13 cellular contexts compared by ENCODE assay signal in genomic region chr16:84722068-84722467, GRCh38.
"Had no signal": no experiment of that assay in that cellular context is flagged by ENCODE, and none has a peak within 500 bp of the region (broad histone marks: within the 10 kb centered on the region; RNA-seq: fewer than 3 reads in every experiment).

No MANE protein-coding gene starts in this region.

- H3K9me3 ChIP-seq: gastrocnemius medialis, heart left ventricle, sigmoid colon, tibial artery had no signal

- H3K27ac Mint-ChIP-seq: activated CD8-positive, alpha-beta T cell treated with anti-CD3 and anti-CD28 coated beads for 36 hours; activated naive CD8-positive, alpha-beta T cell treated with anti-CD3 and anti-CD28 coated beads, Interleukin-2, amount 50 U/mL, for 24 hours; activated T-helper 1 cell treated with anti-CD3 and anti-CD28 coated beads, Interleukin-12 subunit alpha, Interleukin-12 subunit beta, Interleukin-2, Interleukin-4 antibody, amounts not matched to agents 30 ng/mL and 10 ng/mL and 1 ng/mL, durations not matched to agents 14 hours and 24 hours and 36 hours; T-helper 1 cell treated with Interleukin-12 subunit alpha and Interleukin-12 subunit beta and Interleukin-4 antibody, amounts not matched to agents 30 μg/mL and 1 μg/mL, for 36 hours had no signal

- H3K27me3 Mint-ChIP-seq: activated CD8-positive, alpha-beta T cell treated with anti-CD3 and anti-CD28 coated beads for 36 hours; activated naive CD8-positive, alpha-beta T cell treated with anti-CD3 and anti-CD28 coated beads, Interleukin-2, amount 50 U/mL, for 24 hours had no signal

- H3K36me3 ChIP-seq: gastrocnemius medialis, sigmoid colon had no signal

- DNase-seq: activated CD4-positive, alpha-beta T cell treated with anti-CD3 and anti-CD28 coated beads for 48 hours; activated CD8-positive, alpha-beta memory T cell treated with anti-CD3 and anti-CD28 coated beads, Interleukin-2, amount 50 U/mL, for 4 hours; activated CD8-positive, alpha-beta T cell treated with anti-CD3 and anti-CD28 coated beads for 36 hours; activated naive CD4-positive, alpha-beta T cell; activated naive CD8-positive, alpha-beta T cell treated with anti-CD3 and anti-CD28 coated beads, Interleukin-2, amount 50 U/mL, for 24 hours; erythroblast; gastrocnemius medialis; heart left ventricle; stimulated activated CD4-positive, alpha-beta T cell treated with anti-CD3 and anti-CD28 coated beads, Interleukin-1b, Interleukin-23, amount 100 ng/mL, for 48 hours; tibial artery had no signal

- H3K27ac ChIP-seq: gastrocnemius medialis, heart left ventricle, sigmoid colon, tibial artery had no signal

- H3K27me3 ChIP-seq: gastrocnemius medialis, heart left ventricle, sigmoid colon, tibial artery had no signal

- ATAC-seq: activated CD8-positive, alpha-beta T cell treated with anti-CD3 and anti-CD28 coated beads for 36 hours; activated naive CD8-positive, alpha-beta T cell treated with anti-CD3 and anti-CD28 coated beads, Interleukin-2, amount 50 U/mL, for 24 hours; gastrocnemius medialis; heart left ventricle had no signal

- H3K9me3 Mint-ChIP-seq: activated CD8-positive, alpha-beta T cell treated with anti-CD3 and anti-CD28 coated beads for 36 hours; activated naive CD8-positive, alpha-beta T cell treated with anti-CD3 and anti-CD28 coated beads, Interleukin-2, amount 50 U/mL, for 24 hours; activated T-helper 1 cell treated with anti-CD3 and anti-CD28 coated beads, Interleukin-12 subunit alpha, Interleukin-12 subunit beta, Interleukin-2, Interleukin-4 antibody, amounts not matched to agents 30 ng/mL and 10 ng/mL and 1 ng/mL, durations not matched to agents 14 hours and 24 hours and 36 hours; T-helper 1 cell treated with Interleukin-12 subunit alpha and Interleukin-12 subunit beta and Interleukin-4 antibody, amounts not matched to agents 30 μg/mL and 1 μg/mL, for 36 hours had no signal

- H3K4me3 Mint-ChIP-seq: activated CD8-positive, alpha-beta T cell treated with anti-CD3 and anti-CD28 coated beads for 36 hours; activated naive CD8-positive, alpha-beta T cell treated with anti-CD3 and anti-CD28 coated beads, Interleukin-2, amount 50 U/mL, for 24 hours; activated T-helper 1 cell treated with anti-CD3 and anti-CD28 coated beads, Interleukin-12 subunit alpha, Interleukin-12 subunit beta, Interleukin-2, Interleukin-4 antibody, amounts not matched to agents 30 ng/mL and 10 ng/mL and 1 ng/mL, durations not matched to agents 14 hours and 24 hours and 36 hours; T-helper 1 cell treated with Interleukin-12 subunit alpha and Interleukin-12 subunit beta and Interleukin-4 antibody, amounts not matched to agents 30 μg/mL and 1 μg/mL, for 36 hours had no signal

- H3K4me3 ChIP-seq: gastrocnemius medialis, heart left ventricle, sigmoid colon, tibial artery had no signal
